Comparison of ENCODE assay signal across 17 cellular contexts in the genomic region with DNA sequence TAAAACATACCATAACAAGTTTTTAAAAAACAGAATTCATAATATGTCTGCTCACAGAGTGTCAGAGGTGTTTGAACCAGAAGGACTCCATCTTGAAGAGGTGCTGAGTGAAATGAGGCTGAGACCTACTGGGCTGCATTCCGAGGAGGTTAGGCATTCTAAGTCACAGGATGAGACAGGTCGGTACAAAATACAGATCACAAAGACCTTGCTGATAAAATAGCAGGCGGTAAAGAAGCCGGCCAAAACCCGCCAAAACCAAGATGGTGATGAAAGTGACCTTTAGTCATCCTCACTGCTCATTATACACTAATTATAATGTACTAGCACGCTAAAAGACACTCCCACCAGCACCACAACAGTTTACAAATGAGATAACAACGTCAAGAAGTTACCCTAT.
DNase-seq lines count a peak whose midpoint lies in the region; ATAC-seq and TF ChIP-seq lines count a peak whose summit lies in the region.
"Had no signal": no experiment of that assay in that cellular context is flagged by ENCODE, and none has a peak within 500 bp of the region (broad histone marks: within the 10 kb centered on the region; RNA-seq: fewer than 3 reads in every experiment).

No MANE protein-coding gene starts in this region.

- no peak for TF ChIP-seq CTCF in epithelial cell of esophagus (IDR thresholded peaks at IDR 0.05; ENCODE audit: insufficient read depth, low read depth, low read length, missing control alignments)
- TF ChIP-seq CTCF in smooth muscle cell (IDR thresholded peaks at IDR 0.05; ENCODE audit: borderline replicate concordance, insufficient read depth, poor library complexity, severe bottlenecking), result no peak

- DNase-seq in OCI-M1 (lab: John Stamatoyannopoulos, UW), result peak; percentile 35
- peak; percentile 91 for DNase-seq in epithelial cell of esophagus (ENCODE audit: low read depth)
- peak; percentile 69 for DNase-seq in islet precursor cell
- DNase-seq in smooth muscle cell (lab: John Stamatoyannopoulos, UW; ENCODE audit: unreplicated experiment), result no peak
- no peak for DNase-seq in ACHN
- DNase-seq in activated CD4-positive, CD25-positive, alpha-beta regulatory T cell (lab: John Stamatoyannopoulos, UW), result no peak
- DNase-seq: CD8-positive, alpha-beta T cell; COR-L47; DMS153; DMS79 treated with DMSO at 0.1 percent for 48 hours; EL; GDM1; GM23248; H9 had no signal

- no peak overlapping the region for H3K9ac ChIP-seq in smooth muscle cell (ENCODE audit: low read depth)
- H3K9ac ChIP-seq: GM23248 had no signal

- WGBS in smooth muscle cell (ENCODE audit: low lambda C conversion rate), result 78% methylated on average over 7 of the region's 7 CpGs

- no peaks in the 10 kb centered on the region for H3K4me1 ChIP-seq in smooth muscle cell (ENCODE audit: low read depth)
- H3K4me1 ChIP-seq: A549 had no signal

- ATAC-seq in GM21390 (IDR thresholded peaks at IDR 0.05; ENCODE audit: unreplicated experiment), result no peak
- ATAC-seq: A549; CD8-positive, alpha-beta T cell; HepG2 had no signal

- no peaks in the 10 kb centered on the region for H3F3A ChIP-seq in smooth muscle cell (ENCODE audit: low read depth)

- H3K36me3 ChIP-seq in smooth muscle cell (ENCODE audit: low read depth), result no peaks in the 10 kb centered on the region

- H2AFZ ChIP-seq in smooth muscle cell (ENCODE audit: low read depth), result no peak overlapping the region
- H2AFZ ChIP-seq: GM23248 had no signal

- no peak overlapping the region for H3K4me2 ChIP-seq in smooth muscle cell
- H3K4me2 ChIP-seq: A549 had no signal

- H3K79me2 ChIP-seq in smooth muscle cell (ENCODE audit: low read depth), result peaks cover 15% of the 10 kb centered on the region

- H3K27ac ChIP-seq in smooth muscle cell (ENCODE audit: low read depth), result peak overlapping the region; percentile 60
- H3K27ac ChIP-seq: A549, GM23248 had no signal

- H3K4me3 ChIP-seq in epithelial cell of esophagus (ENCODE audit: low read length) (no peak overlapping the region), smooth muscle cell (no peak overlapping the region)
- H3K4me3 ChIP-seq: A549, GM23248 had no signal

- no peaks in the 10 kb centered on the region for H3K27me3 ChIP-seq in smooth muscle cell (ENCODE audit: low read depth)

- in situ Hi-C loops in ACHN (cut with HindIII; ENCODE audit: low pct_ligation_motif_present, low pct_unique_long_range_greater_than_20kb, low sequenced_read_pairs), result no loop called here

- H3K9me3 ChIP-seq in smooth muscle cell (replicated peaks; ENCODE audit: low read depth), result no peaks in the 10 kb centered on the region
- H3K9me3 ChIP-seq: A549 had no signal

- H4K20me1 ChIP-seq in smooth muscle cell (ENCODE audit: low read depth), result peaks cover 9% of the 10 kb centered on the region

Comparison
In these comparisons a context has a peak if more than half of its experiments do, and no peak if none do; other contexts are left out.
1. DNase-seq: peak in OCI-M1 (single experiment), epithelial cell of esophagus (single experiment) and islet precursor cell (single experiment); none in smooth muscle cell (single experiment), ACHN (single experiment) and activated CD4-positive, CD25-positive, alpha-beta regulatory T cell (0 of 4).